In the genomic region with DNA sequence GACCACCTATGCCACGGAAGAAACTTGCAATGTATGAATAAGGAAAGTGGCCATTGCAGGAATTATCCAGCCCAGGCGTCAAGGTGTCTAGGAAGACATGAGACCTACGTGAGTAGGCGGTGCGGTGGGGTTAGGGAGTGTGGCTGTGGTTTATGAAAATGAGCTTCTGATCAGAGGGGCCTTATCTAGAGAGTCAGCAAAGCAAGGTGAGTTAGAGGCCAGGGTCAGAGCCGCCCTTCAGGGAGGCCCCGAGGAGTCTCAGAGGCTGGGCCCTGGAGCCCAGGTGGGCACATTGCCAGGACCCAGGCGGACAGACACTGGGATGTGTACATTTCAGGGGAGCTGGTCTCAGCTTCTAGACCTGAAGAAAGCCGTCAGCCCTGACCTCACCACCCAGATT, we compare ENCODE assay signal across 1 cellular context.
A peak's percentile ranks its signal among the peaks of the same experiment; 100 is the strongest.
TF ChIP-seq lines count a peak whose summit lies in the region.

No MANE protein-coding gene starts in this region.

TF ChIP-seq in GM12878, 131 proteins besides CTCF, POLR2A, EP300 and RAD21 (continued from another document and continues in another):
- TF ChIP-seq CBX3 (IDR thresholded peaks at IDR 0.05; ENCODE audit: borderline replicate concordance, low read depth): no peak
- TF ChIP-seq ZNF622 (IDR thresholded peaks at IDR 0.05): no peak
- TF ChIP-seq, protein P1, sequence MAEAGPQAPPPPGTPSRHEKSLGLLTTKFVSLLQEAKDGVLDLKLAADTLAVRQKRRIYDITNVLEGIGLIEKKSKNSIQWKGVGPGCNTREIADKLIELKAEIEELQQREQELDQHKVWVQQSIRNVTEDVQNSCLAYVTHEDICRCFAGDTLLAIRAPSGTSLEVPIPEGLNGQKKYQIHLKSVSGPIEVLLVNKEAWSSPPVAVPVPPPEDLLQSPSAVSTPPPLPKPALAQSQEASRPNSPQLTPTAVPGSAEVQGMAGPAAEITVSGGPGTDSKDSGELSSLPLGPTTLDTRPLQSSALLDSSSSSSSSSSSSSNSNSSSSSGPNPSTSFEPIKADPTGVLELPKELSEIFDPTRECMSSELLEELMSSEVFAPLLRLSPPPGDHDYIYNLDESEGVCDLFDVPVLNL (IDR thresholded peaks at IDR 0.05; ENCODE audit: low read depth, low read length): no peak
- no peak for TF ChIP-seq YBX1 (IDR thresholded peaks at IDR 0.05)
- TF ChIP-seq ASH2L (IDR thresholded peaks at IDR 0.05; ENCODE audit: borderline replicate concordance, low read depth): no peak
- TF ChIP-seq YY1 (IDR thresholded peaks at IDR 0.05; ENCODE audit: low read depth, low read length): no peak
- TF ChIP-seq, protein P2, sequence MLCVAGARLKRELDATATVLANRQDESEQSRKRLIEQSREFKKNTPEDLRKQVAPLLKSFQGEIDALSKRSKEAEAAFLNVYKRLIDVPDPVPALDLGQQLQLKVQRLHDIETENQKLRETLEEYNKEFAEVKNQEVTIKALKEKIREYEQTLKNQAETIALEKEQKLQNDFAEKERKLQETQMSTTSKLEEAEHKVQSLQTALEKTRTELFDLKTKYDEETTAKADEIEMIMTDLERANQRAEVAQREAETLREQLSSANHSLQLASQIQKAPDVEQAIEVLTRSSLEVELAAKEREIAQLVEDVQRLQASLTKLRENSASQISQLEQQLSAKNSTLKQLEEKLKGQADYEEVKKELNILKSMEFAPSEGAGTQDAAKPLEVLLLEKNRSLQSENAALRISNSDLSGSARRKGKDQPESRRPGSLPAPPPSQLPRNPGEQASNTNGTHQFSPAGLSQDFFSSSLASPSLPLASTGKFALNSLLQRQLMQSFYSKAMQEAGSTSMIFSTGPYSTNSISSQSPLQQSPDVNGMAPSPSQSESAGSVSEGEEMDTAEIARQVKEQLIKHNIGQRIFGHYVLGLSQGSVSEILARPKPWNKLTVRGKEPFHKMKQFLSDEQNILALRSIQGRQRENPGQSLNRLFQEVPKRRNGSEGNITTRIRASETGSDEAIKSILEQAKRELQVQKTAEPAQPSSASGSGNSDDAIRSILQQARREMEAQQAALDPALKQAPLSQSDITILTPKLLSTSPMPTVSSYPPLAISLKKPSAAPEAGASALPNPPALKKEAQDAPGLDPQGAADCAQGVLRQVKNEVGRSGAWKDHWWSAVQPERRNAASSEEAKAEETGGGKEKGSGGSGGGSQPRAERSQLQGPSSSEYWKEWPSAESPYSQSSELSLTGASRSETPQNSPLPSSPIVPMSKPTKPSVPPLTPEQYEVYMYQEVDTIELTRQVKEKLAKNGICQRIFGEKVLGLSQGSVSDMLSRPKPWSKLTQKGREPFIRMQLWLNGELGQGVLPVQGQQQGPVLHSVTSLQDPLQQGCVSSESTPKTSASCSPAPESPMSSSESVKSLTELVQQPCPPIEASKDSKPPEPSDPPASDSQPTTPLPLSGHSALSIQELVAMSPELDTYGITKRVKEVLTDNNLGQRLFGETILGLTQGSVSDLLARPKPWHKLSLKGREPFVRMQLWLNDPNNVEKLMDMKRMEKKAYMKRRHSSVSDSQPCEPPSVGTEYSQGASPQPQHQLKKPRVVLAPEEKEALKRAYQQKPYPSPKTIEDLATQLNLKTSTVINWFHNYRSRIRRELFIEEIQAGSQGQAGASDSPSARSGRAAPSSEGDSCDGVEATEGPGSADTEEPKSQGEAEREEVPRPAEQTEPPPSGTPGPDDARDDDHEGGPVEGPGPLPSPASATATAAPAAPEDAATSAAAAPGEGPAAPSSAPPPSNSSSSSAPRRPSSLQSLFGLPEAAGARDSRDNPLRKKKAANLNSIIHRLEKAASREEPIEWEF (IDR thresholded peaks at IDR 0.05; ENCODE audit: insufficient replicate concordance, low read depth, low read length): no peak
- TF ChIP-seq, protein P3, sequence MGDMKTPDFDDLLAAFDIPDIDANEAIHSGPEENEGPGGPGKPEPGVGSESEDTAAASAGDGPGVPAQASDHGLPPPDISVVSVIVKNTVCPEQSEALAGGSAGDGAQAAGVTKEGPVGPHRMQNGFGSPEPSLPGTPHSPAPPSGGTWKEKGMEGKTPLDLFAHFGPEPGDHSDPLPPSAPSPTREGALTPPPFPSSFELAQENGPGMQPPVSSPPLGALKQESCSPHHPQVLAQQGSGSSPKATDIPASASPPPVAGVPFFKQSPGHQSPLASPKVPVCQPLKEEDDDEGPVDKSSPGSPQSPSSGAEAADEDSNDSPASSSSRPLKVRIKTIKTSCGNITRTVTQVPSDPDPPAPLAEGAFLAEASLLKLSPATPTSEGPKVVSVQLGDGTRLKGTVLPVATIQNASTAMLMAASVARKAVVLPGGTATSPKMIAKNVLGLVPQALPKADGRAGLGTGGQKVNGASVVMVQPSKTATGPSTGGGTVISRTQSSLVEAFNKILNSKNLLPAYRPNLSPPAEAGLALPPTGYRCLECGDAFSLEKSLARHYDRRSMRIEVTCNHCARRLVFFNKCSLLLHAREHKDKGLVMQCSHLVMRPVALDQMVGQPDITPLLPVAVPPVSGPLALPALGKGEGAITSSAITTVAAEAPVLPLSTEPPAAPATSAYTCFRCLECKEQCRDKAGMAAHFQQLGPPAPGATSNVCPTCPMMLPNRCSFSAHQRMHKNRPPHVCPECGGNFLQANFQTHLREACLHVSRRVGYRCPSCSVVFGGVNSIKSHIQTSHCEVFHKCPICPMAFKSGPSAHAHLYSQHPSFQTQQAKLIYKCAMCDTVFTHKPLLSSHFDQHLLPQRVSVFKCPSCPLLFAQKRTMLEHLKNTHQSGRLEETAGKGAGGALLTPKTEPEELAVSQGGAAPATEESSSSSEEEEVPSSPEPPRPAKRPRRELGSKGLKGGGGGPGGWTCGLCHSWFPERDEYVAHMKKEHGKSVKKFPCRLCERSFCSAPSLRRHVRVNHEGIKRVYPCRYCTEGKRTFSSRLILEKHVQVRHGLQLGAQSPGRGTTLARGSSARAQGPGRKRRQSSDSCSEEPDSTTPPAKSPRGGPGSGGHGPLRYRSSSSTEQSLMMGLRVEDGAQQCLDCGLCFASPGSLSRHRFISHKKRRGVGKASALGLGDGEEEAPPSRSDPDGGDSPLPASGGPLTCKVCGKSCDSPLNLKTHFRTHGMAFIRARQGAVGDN (IDR thresholded peaks at IDR 0.05): no peak
- TF ChIP-seq ZZZ3 (IDR thresholded peaks at IDR 0.05; ENCODE audit: control insufficient read depth, insufficient read length, low read depth): no peak
- TF ChIP-seq STAT1 (conservative IDR thresholded peaks at IDR 0.05): no peak
- no peak for TF ChIP-seq BRCA1 (IDR thresholded peaks at IDR 0.05; ENCODE audit: low read depth, low read length)
- TF ChIP-seq SP1 (IDR thresholded peaks at IDR 0.05; ENCODE audit: low read depth, low read length): no peak
- TF ChIP-seq MXI1 (IDR thresholded peaks at IDR 0.05; ENCODE audit: low read depth, low read length): no peak
- TF ChIP-seq, protein P4, sequence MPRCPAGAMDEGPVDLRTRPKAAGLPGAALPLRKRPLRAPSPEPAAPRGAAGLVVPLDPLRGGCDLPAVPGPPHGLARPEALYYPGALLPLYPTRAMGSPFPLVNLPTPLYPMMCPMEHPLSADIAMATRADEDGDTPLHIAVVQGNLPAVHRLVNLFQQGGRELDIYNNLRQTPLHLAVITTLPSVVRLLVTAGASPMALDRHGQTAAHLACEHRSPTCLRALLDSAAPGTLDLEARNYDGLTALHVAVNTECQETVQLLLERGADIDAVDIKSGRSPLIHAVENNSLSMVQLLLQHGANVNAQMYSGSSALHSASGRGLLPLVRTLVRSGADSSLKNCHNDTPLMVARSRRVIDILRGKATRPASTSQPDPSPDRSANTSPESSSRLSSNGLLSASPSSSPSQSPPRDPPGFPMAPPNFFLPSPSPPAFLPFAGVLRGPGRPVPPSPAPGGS (IDR thresholded peaks at IDR 0.05; ENCODE audit: borderline replicate concordance, insufficient read depth, low read depth, low read length, poor library complexity, severe bottlenecking): no peak
- TF ChIP-seq, protein P5, sequence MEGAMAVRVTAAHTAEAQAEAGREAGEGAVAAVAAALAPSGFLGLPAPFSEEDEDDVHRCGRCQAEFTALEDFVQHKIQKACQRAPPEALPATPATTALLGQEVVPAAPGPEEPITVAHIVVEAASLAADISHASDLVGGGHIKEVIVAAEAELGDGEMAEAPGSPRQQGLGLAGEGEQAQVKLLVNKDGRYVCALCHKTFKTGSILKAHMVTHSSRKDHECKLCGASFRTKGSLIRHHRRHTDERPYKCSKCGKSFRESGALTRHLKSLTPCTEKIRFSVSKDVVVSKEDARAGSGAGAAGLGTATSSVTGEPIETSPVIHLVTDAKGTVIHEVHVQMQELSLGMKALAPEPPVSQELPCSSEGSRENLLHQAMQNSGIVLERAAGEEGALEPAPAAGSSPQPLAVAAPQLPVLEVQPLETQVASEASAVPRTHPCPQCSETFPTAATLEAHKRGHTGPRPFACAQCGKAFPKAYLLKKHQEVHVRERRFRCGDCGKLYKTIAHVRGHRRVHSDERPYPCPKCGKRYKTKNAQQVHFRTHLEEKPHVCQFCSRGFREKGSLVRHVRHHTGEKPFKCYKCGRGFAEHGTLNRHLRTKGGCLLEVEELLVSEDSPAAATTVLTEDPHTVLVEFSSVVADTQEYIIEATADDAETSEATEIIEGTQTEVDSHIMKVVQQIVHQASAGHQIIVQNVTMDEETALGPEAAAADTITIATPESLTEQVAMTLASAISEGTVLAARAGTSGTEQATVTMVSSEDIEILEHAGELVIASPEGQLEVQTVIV (IDR thresholded peaks at IDR 0.05; ENCODE audit: borderline replicate concordance, partially characterized antibody): no peak
- no peak for TF ChIP-seq BMI1 (IDR thresholded peaks at IDR 0.05; ENCODE audit: borderline replicate concordance)
- TF ChIP-seq PAX5 (IDR thresholded peaks at IDR 0.05; ENCODE audit: borderline replicate concordance, low read depth, low read length): peak; percentile 27; the same call in 1 of the 2 replicates
- no peak for TF ChIP-seq POLR2AphosphoS2 (IDR thresholded peaks at IDR 0.05; ENCODE audit: low read depth, low read length)
- TF ChIP-seq, protein P6, sequence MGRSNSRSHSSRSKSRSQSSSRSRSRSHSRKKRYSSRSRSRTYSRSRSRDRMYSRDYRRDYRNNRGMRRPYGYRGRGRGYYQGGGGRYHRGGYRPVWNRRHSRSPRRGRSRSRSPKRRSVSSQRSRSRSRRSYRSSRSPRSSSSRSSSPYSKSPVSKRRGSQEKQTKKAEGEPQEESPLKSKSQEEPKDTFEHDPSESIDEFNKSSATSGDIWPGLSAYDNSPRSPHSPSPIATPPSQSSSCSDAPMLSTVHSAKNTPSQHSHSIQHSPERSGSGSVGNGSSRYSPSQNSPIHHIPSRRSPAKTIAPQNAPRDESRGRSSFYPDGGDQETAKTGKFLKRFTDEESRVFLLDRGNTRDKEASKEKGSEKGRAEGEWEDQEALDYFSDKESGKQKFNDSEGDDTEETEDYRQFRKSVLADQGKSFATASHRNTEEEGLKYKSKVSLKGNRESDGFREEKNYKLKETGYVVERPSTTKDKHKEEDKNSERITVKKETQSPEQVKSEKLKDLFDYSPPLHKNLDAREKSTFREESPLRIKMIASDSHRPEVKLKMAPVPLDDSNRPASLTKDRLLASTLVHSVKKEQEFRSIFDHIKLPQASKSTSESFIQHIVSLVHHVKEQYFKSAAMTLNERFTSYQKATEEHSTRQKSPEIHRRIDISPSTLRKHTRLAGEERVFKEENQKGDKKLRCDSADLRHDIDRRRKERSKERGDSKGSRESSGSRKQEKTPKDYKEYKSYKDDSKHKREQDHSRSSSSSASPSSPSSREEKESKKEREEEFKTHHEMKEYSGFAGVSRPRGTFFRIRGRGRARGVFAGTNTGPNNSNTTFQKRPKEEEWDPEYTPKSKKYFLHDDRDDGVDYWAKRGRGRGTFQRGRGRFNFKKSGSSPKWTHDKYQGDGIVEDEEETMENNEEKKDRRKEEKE (IDR thresholded peaks at IDR 0.05): no peak
- TF ChIP-seq BCL11A (IDR thresholded peaks at IDR 0.05; ENCODE audit: low read depth, low read length): 0 out of 2 replicates have a peak, but pooled peaks have one; percentile 4
- no peak for TF ChIP-seq CHD4 (IDR thresholded peaks at IDR 0.05)
- peak; percentile 66; the same call in 1 of the 3 replicates for TF ChIP-seq POU2F2 (IDR thresholded peaks at IDR 0.05; ENCODE audit: borderline replicate concordance, low read depth, low read length)
- TF ChIP-seq, protein P7, sequence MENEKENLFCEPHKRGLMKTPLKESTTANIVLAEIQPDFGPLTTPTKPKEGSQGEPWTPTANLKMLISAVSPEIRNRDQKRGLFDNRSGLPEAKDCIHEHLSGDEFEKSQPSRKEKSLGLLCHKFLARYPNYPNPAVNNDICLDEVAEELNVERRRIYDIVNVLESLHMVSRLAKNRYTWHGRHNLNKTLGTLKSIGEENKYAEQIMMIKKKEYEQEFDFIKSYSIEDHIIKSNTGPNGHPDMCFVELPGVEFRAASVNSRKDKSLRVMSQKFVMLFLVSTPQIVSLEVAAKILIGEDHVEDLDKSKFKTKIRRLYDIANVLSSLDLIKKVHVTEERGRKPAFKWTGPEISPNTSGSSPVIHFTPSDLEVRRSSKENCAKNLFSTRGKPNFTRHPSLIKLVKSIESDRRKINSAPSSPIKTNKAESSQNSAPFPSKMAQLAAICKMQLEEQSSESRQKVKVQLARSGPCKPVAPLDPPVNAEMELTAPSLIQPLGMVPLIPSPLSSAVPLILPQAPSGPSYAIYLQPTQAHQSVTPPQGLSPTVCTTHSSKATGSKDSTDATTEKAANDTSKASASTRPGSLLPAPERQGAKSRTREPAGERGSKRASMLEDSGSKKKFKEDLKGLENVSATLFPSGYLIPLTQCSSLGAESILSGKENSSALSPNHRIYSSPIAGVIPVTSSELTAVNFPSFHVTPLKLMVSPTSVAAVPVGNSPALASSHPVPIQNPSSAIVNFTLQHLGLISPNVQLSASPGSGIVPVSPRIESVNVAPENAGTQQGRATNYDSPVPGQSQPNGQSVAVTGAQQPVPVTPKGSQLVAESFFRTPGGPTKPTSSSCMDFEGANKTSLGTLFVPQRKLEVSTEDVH (IDR thresholded peaks at IDR 0.05; ENCODE audit: low read depth, partially characterized antibody): no peak
- no peak for TF ChIP-seq GATAD2B (conservative IDR thresholded peaks at IDR 0.05; ENCODE audit: low read depth)
- no peak for TF ChIP-seq ZBED1 (IDR thresholded peaks at IDR 0.05; ENCODE audit: borderline replicate concordance)
- TF ChIP-seq ETV6 (conservative IDR thresholded peaks at IDR 0.05 in 1 of 2, IDR thresholded peaks at IDR 0.05 in 1 of 2; ENCODE audit: borderline replicate concordance in 1 of 2, low read depth in 1 of 2): no peak
- TF ChIP-seq, protein P8, sequence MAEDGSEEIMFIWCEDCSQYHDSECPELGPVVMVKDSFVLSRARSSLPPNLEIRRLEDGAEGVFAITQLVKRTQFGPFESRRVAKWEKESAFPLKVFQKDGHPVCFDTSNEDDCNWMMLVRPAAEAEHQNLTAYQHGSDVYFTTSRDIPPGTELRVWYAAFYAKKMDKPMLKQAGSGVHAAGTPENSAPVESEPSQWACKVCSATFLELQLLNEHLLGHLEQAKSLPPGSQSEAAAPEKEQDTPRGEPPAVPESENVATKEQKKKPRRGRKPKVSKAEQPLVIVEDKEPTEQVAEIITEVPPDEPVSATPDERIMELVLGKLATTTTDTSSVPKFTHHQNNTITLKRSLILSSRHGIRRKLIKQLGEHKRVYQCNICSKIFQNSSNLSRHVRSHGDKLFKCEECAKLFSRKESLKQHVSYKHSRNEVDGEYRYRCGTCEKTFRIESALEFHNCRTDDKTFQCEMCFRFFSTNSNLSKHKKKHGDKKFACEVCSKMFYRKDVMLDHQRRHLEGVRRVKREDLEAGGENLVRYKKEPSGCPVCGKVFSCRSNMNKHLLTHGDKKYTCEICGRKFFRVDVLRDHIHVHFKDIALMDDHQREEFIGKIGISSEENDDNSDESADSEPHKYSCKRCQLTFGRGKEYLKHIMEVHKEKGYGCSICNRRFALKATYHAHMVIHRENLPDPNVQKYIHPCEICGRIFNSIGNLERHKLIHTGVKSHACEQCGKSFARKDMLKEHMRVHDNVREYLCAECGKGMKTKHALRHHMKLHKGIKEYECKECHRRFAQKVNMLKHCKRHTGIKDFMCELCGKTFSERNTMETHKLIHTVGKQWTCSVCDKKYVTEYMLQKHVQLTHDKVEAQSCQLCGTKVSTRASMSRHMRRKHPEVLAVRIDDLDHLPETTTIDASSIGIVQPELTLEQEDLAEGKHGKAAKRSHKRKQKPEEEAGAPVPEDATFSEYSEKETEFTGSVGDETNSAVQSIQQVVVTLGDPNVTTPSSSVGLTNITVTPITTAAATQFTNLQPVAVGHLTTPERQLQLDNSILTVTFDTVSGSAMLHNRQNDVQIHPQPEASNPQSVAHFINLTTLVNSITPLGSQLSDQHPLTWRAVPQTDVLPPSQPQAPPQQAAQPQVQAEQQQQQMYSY (CRISPR knock-in tag; IDR thresholded peaks at IDR 0.05): no peak
